In the genomic region with DNA sequence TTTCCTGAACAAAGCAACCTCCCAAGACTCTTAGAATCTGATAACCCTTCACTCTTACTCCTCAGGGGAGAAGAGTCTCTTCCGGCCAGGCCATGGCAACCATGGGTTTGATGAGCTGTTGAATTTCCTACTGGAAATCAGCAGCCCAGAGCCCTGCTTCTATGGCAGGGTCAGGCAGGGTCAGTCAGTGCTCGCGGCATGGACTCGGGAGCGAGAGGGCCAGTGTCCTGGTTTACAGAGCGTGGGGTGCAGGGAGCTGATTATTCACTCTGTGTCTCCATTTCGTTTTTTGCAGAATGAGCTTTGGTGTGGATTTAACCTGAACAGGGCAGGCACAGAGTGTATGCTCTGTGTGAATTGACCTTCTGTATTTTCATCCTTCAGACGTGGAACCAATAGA, we compare ENCODE assay signal across 21 cellular contexts.
A peak's percentile ranks its signal among the peaks of the same experiment; 100 is the strongest.
DNase-seq lines count a peak whose midpoint lies in the region; ATAC-seq and TF ChIP-seq lines count a peak whose summit lies in the region.
"Had no signal": no experiment of that assay in that cellular context is flagged by ENCODE, and none has a peak within 500 bp of the region (broad histone marks: within the 10 kb centered on the region; RNA-seq: fewer than 3 reads in every experiment).

No MANE protein-coding gene starts in this region.

- intact Hi-C loops in uterus (cut with DNase I; ENCODE audit: low total_unique reads) = no loop called here

- H3K9me3 Mint-ChIP-seq in endodermal cell (no peaks in the 10 kb centered on the region), glutamatergic neuron (ENCODE audit: unreplicated experiment) (peaks cover 1% of the 10 kb centered on the region)
- H3K9me3 Mint-ChIP-seq: CD4-positive, alpha-beta T cell; CD8-positive, alpha-beta memory T cell; GM23338; H9 had no signal

- peak; percentile 33 for DNase-seq in endodermal cell
- DNase-seq in mesenteric fat pad (ENCODE audit: low spot score) = peak; percentile 81
- DNase-seq in neuronal stem cell (ENCODE audit: low spot score) = no peak
- no peak for DNase-seq in uterus
- DNase-seq in NCI-H1694 (lab: John Stamatoyannopoulos, UW) = no peak
- no peak for DNase-seq in glutamatergic neuron
- DNase-seq in Ammon's horn (ENCODE audit: low spot score) = no peak
- DNase-seq: CD4-positive, alpha-beta T cell; DMS 273 treated with DMSO at 0.1 percent for 48 hours; DMS79; EL; GDM1; H9 had no signal

- H3K9me3 ChIP-seq in endodermal cell (ENCODE audit: control insufficient read depth, low read length) = no peaks in the 10 kb centered on the region
- no peaks in the 10 kb centered on the region for H3K9me3 ChIP-seq in neuronal stem cell (replicated peaks in 1 of 2; ENCODE audit: control insufficient read depth in 2 of 2, insufficient read depth in 1 of 2, low read depth in 1 of 2, low read length in 2 of 2)
- no peaks in the 10 kb centered on the region for H3K9me3 ChIP-seq in uterus
- H3K9me3 ChIP-seq: BLaER1 treated with 17β-estradiol and CSF1 and Interleukin-3, amounts not matched to agents 10 nM and 100 nM had no signal

- no peak for TF ChIP-seq POLR2A in uterus (IDR thresholded peaks at IDR 0.05)

- H3K4ac ChIP-seq in neuronal stem cell (ENCODE audit: low read length) = no peak overlapping the region

- ATAC-seq in HG03571 (IDR thresholded peaks at IDR 0.05; ENCODE audit: unreplicated experiment) = no peak
- ATAC-seq: GM12878, GM23338, HCT116 had no signal

- H3K4me3 ChIP-seq in endodermal cell (ENCODE audit: low read length) = no peak overlapping the region
- H3K4me3 ChIP-seq in neuronal stem cell (ENCODE audit: low read length in 2 of 2) = no peak overlapping the region
- no peak overlapping the region for H3K4me3 ChIP-seq in uterus
- H3K4me3 ChIP-seq: BLaER1 treated with 17β-estradiol and CSF1 and Interleukin-3, amounts not matched to agents 10 nM and 100 nM; GM12878; GM23338 had no signal

- no peak overlapping the region for H2BK120ac ChIP-seq in neuronal stem cell (ENCODE audit: low read depth, low read length)

- H2AFZ ChIP-seq in neuronal stem cell (ENCODE audit: low read length) = peak overlapping the region; percentile 62
- H2AFZ ChIP-seq: GM23338 had no signal

- no peaks in the 10 kb centered on the region for H3K27me3 ChIP-seq in endodermal cell (ENCODE audit: control insufficient read depth, insufficient read depth, low read length, poor library complexity, severe bottlenecking)
- no peaks in the 10 kb centered on the region for H3K27me3 ChIP-seq in neuronal stem cell (ENCODE audit: control insufficient read depth in 3 of 3, insufficient read depth in 3 of 3, low read depth in 1 of 3, low read length in 3 of 3)
- H3K27me3 ChIP-seq in uterus = no peaks in the 10 kb centered on the region
- H3K27me3 ChIP-seq: BLaER1 treated with 17β-estradiol and CSF1 and Interleukin-3, amounts not matched to agents 10 nM and 100 nM had no signal

- H3K36me3 Mint-ChIP-seq in endodermal cell (ENCODE audit: low read depth) (no peaks in the 10 kb centered on the region), glutamatergic neuron (ENCODE audit: unreplicated experiment) (no peaks in the 10 kb centered on the region)
- H3K36me3 Mint-ChIP-seq: CD14-positive monocyte; CD8-positive, alpha-beta memory T cell had no signal

- H2BK15ac ChIP-seq in neuronal stem cell (ENCODE audit: low read length) = no peak overlapping the region

- H3K4me1 Mint-ChIP-seq in endodermal cell (no peaks in the 10 kb centered on the region), glutamatergic neuron (ENCODE audit: low read depth, unreplicated experiment) (no peaks in the 10 kb centered on the region)
- H3K4me1 Mint-ChIP-seq: B cell; CD14-positive monocyte; CD8-positive, alpha-beta memory T cell had no signal

- H3K4me2 ChIP-seq in neuronal stem cell (ENCODE audit: insufficient read depth, low read length, poor library complexity, severe bottlenecking) = no peak overlapping the region
- H3K4me2 ChIP-seq: GM23338 had no signal

- H3K18ac ChIP-seq in neuronal stem cell (ENCODE audit: low read length) = no peak overlapping the region

- no peak overlapping the region for H3K4me3 Mint-ChIP-seq in endodermal cell
- no peak overlapping the region for H3K4me3 Mint-ChIP-seq in glutamatergic neuron (ENCODE audit: unreplicated experiment)
- H3K4me3 Mint-ChIP-seq: B cell; CD14-positive monocyte; CD4-positive, alpha-beta T cell; CD8-positive, alpha-beta memory T cell; GM23338; H9 had no signal

- H2BK5ac ChIP-seq in neuronal stem cell (ENCODE audit: low read length) = no peak overlapping the region

- H3K27ac ChIP-seq in endodermal cell (ENCODE audit: low read depth, low read length) (peak overlapping the region; percentile 32), neuronal stem cell (replicated peaks; ENCODE audit: low read length) (no peak overlapping the region), uterus (peak overlapping the region; percentile 19 to 41)
- H3K27ac ChIP-seq: BLaER1 treated with 17β-estradiol and CSF1 and Interleukin-3, amounts not matched to agents 10 nM and 100 nM had no signal

- no peak overlapping the region for H2BK12ac ChIP-seq in neuronal stem cell (ENCODE audit: low read length)

- no peak overlapping the region for H3K14ac ChIP-seq in neuronal stem cell (ENCODE audit: low read length)

- no peak overlapping the region for H4K91ac ChIP-seq in neuronal stem cell (ENCODE audit: low read depth, low read length, poor library complexity)

- 78 to 91% methylated on average over 7 to 8 of the region's 8 CpGs for WGBS in endodermal cell (ENCODE audit: insufficient coverage in 1 of 2, insufficient read length in 1 of 2), 2 experiments
- no CpG with 5 or more reads among the region's 8 CpGs for WGBS in neuronal stem cell (ENCODE audit: extremely low coverage in 2 of 2, insufficient read length in 2 of 2, insufficient replicate concordance in 1 of 2), 2 donors

- no peak for TF ChIP-seq CTCF in endodermal cell (conservative IDR thresholded peaks at IDR 0.05)
- no peak for TF ChIP-seq CTCF in uterus (IDR thresholded peaks at IDR 0.05)
- no peak for TF ChIP-seq CTCF in glutamatergic neuron (IDR thresholded peaks at IDR 0.05; ENCODE audit: partially characterized antibody, unreplicated experiment)

- H3K9ac ChIP-seq in endodermal cell (ENCODE audit: extremely low read depth, low read length, poor library complexity, severe bottlenecking) (no peak overlapping the region), neuronal stem cell (ENCODE audit: low read depth, low read length, poor library complexity) (no peak overlapping the region)
- H3K9ac ChIP-seq: BLaER1 treated with 17β-estradiol and CSF1 and Interleukin-3, amounts not matched to agents 10 nM and 100 nM had no signal

- H3K23ac ChIP-seq in neuronal stem cell (ENCODE audit: low read depth, low read length, poor library complexity) = peak overlapping the region; percentile 59

- H3K27me3 Mint-ChIP-seq in endodermal cell (ENCODE audit: insufficient read depth) = peaks cover 2% of the 10 kb centered on the region
- H3K27me3 Mint-ChIP-seq in glutamatergic neuron (ENCODE audit: unreplicated experiment) = peaks cover 9% of the 10 kb centered on the region
- H3K27me3 Mint-ChIP-seq: B cell; CD4-positive, alpha-beta T cell had no signal

- H3K4me1 ChIP-seq in endodermal cell (ENCODE audit: control insufficient read depth, insufficient read depth, low read length) (no peaks in the 10 kb centered on the region), neuronal stem cell (ENCODE audit: control insufficient read depth in 2 of 2, insufficient read depth in 1 of 2, low read depth in 1 of 2, low read length in 2 of 2) (peaks cover 3 to 32% of the 10 kb centered on the region in 2 donors), uterus (no peaks in the 10 kb centered on the region)

- no peaks in the 10 kb centered on the region for H3K36me3 ChIP-seq in endodermal cell (ENCODE audit: control insufficient read depth, insufficient read depth, low read length)
- H3K36me3 ChIP-seq in neuronal stem cell (replicated peaks in 1 of 2; ENCODE audit: control insufficient read depth in 2 of 2, insufficient read depth in 2 of 2, low read length in 2 of 2) = no peaks in the 10 kb centered on the region
- H3K36me3 ChIP-seq in uterus = no peaks in the 10 kb centered on the region
- H3K36me3 ChIP-seq: BLaER1 treated with 17β-estradiol and CSF1 and Interleukin-3, amounts not matched to agents 10 nM and 100 nM had no signal

- H2AK5ac ChIP-seq in neuronal stem cell (ENCODE audit: low read depth, low read length) = no peak overlapping the region

- H4K8ac ChIP-seq in neuronal stem cell (ENCODE audit: low read depth, low read length) = no peak overlapping the region

- no peaks in the 10 kb centered on the region for H3K79me1 ChIP-seq in neuronal stem cell (ENCODE audit: low read depth, low read length)

- peak overlapping the region; percentile 39 for H3K27ac Mint-ChIP-seq in endodermal cell
- no peak overlapping the region for H3K27ac Mint-ChIP-seq in glutamatergic neuron (ENCODE audit: unreplicated experiment)
- H3K27ac Mint-ChIP-seq: B cell; CD4-positive, alpha-beta T cell; GM23338 had no signal

Comparison
In these comparisons a context has a peak if more than half of its experiments do, and no peak if none do; other contexts are left out.
1. DNase-seq: peak in endodermal cell (single experiment) and mesenteric fat pad (single experiment); none in neuronal stem cell (single experiment), uterus (0 of 2), NCI-H1694 (single experiment), glutamatergic neuron (single experiment) and Ammon's horn (single experiment).